In the genomic region with DNA sequence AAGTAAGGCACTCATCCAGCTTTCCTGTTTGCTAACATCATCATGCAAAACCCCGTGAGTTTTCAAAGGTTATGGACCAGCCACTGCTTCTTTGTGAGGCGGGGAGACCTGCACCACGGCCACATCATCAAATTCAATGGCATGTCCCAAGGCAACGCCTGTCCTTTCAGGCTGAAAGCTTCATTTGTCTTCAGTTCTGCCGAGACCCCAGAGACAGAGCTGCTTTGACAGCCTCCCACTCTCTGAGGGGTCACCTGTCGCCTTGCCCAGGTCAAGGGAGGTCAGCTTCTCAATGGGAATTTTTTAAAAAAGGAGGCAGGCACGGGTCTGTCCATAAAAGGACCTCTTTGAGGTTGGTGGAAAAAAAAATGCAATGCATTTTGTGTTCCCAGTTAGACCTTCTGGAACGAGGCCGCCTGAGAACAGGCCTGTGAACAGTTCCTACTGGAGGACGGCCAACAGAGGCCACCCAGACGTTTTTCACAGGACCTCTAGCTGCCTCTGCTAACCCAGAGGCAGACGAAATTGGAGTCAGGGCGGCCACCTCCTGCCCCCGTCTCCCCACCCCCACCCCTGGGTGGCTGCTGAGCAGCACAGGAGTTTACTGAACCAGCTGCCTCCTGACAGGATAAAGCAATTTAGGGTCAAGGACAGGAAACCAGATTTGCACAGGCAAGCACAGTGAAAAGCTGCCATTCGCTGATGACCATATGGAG, we compare ENCODE assay signal across 13 cellular contexts.
DNase-seq lines count a peak whose midpoint lies in the region; ATAC-seq and TF ChIP-seq lines count a peak whose summit lies in the region.
"Had no signal": no experiment of that assay in that cellular context is flagged by ENCODE, and none has a peak within 500 bp of the region (broad histone marks: within the 10 kb centered on the region; RNA-seq: fewer than 3 reads in every experiment).

No MANE protein-coding gene starts in this region.

- DNase-seq in SK-N-DZ (ENCODE audit: low spot score) (peak; percentile 15), fibroblast of pulmonary artery (ENCODE audit: low read depth) (peak; percentile 30), mesothelial cell of epicardium (ENCODE audit: low spot score in 2 of 2, unreplicated experiment in 2 of 2) (no peak), tibial artery (peak; percentile 72 to 94), T-helper 9 cell (no peak), SW 1271 (lab: John Stamatoyannopoulos, UW) (no peak), 8988T (no peak)
- DNase-seq: activated naive CD8-positive, alpha-beta T cell treated with anti-CD3 and anti-CD28 coated beads, Interleukin-2, amount 10 ng/mL, durations not matched to agents 7 days and 5 days; effector memory CD8-positive, alpha-beta T cell; NCI-H1694 treated with DMSO at 0.1 percent for 48 hours; stimulated activated naive CD4-positive, alpha-beta T cell had no signal

- no peaks in the 10 kb centered on the region for H3K36me3 Mint-ChIP-seq in mesothelial cell of epicardium
- H3K36me3 Mint-ChIP-seq: activated naive CD8-positive, alpha-beta T cell treated with anti-CD3 and anti-CD28 coated beads, Interleukin-2, amount 10 ng/mL, durations not matched to agents 7 days and 5 days had no signal

- TF ChIP-seq CTCF in fibroblast of pulmonary artery (IDR thresholded peaks at IDR 0.05; ENCODE audit: low read length, missing control alignments), result no peak
- no peak for TF ChIP-seq CTCF in mesothelial cell of epicardium (IDR thresholded peaks at IDR 0.05; ENCODE audit: unreplicated experiment)
- no peak for TF ChIP-seq CTCF in tibial artery (IDR thresholded peaks at IDR 0.05)

- peaks cover 20% of the 10 kb centered on the region for H3K4me1 Mint-ChIP-seq in mesothelial cell of epicardium
- H3K4me1 Mint-ChIP-seq: activated naive CD8-positive, alpha-beta T cell treated with anti-CD3 and anti-CD28 coated beads, Interleukin-2, amount 10 ng/mL, durations not matched to agents 7 days and 5 days had no signal

- H3K4me3 Mint-ChIP-seq in mesothelial cell of epicardium, result no peak overlapping the region
- H3K4me3 Mint-ChIP-seq: activated naive CD8-positive, alpha-beta T cell treated with anti-CD3 and anti-CD28 coated beads, Interleukin-2, amount 10 ng/mL, durations not matched to agents 7 days and 5 days; effector memory CD8-positive, alpha-beta T cell had no signal

- H3K9me3 Mint-ChIP-seq in mesothelial cell of epicardium, result no peaks in the 10 kb centered on the region
- H3K9me3 Mint-ChIP-seq: activated naive CD8-positive, alpha-beta T cell treated with anti-CD3 and anti-CD28 coated beads, Interleukin-2, amount 10 ng/mL, durations not matched to agents 7 days and 5 days; effector memory CD8-positive, alpha-beta T cell had no signal

- ATAC-seq in esophagus mucosa, result no peak
- ATAC-seq: effector memory CD8-positive, alpha-beta T cell had no signal

- H3K27ac ChIP-seq in tibial artery, result peak overlapping the region; percentile 79 to 91

- peaks cover 0 to 65% (median 13%) of the 10 kb centered on the region in 4 donors for H3K4me1 ChIP-seq in tibial artery
- H3K4me1 ChIP-seq: HAP-1 had no signal

- no peaks in the 10 kb centered on the region for H3K36me3 ChIP-seq in tibial artery
- H3K36me3 ChIP-seq: HAP-1 had no signal

- intact Hi-C loops in tibial artery (cut with DNase I; ENCODE audit: low total_unique reads), result loop anchor here (5.0 to 10.0 kb wide), 2 partner anchors 80 to 303 kb away; partner anchors contain the start of gene HEY2

- H3K9me3 ChIP-seq in tibial artery, result no peaks in the 10 kb centered on the region
- H3K9me3 ChIP-seq: HAP-1 had no signal

- H3K27me3 Mint-ChIP-seq in mesothelial cell of epicardium (ENCODE audit: low read depth), result no peaks in the 10 kb centered on the region

- no peaks in the 10 kb centered on the region for H3K27me3 ChIP-seq in tibial artery

- no peak overlapping the region for H3K4me3 ChIP-seq in fibroblast of pulmonary artery (replicated peaks; ENCODE audit: low read depth, low read length)
- H3K4me3 ChIP-seq in tibial artery, result peak overlapping the region; percentile 50 to 57
- H3K4me3 ChIP-seq: HAP-1 had no signal

- H3K27ac Mint-ChIP-seq in mesothelial cell of epicardium, result peak overlapping the region; percentile 63
- H3K27ac Mint-ChIP-seq: activated naive CD8-positive, alpha-beta T cell treated with anti-CD3 and anti-CD28 coated beads, Interleukin-2, amount 10 ng/mL, durations not matched to agents 7 days and 5 days; effector memory CD8-positive, alpha-beta T cell had no signal

Comparison
In these comparisons a context has a peak if more than half of its experiments do, and no peak if none do; other contexts are left out.
1. DNase-seq: peak in SK-N-DZ (single experiment), fibroblast of pulmonary artery (single experiment) and tibial artery (2 of 2); none in mesothelial cell of epicardium (0 of 2), T-helper 9 cell (single experiment), SW 1271 (0 of 2) and 8988T (single experiment).